ENCODE assay signal across 1 cellular context in genomic region chr16:54174750-54175149, GRCh38.
A peak's percentile ranks its signal among the peaks of the same experiment; 100 is the strongest.
TF ChIP-seq lines count a peak whose summit lies in the region.

No MANE protein-coding gene starts in this region.

TF ChIP-seq in HepG2, 621 proteins besides CTCF, POLR2A, EP300 and RAD21 (continued from another document and continues in another):
- TF ChIP-seq ZNF615 (CRISPR knock-in tag; IDR thresholded peaks at IDR 0.05; ENCODE audit: borderline replicate concordance) = peak; percentile 46; the same call in 1 of the 2 replicates
- TF ChIP-seq, protein P1, sequence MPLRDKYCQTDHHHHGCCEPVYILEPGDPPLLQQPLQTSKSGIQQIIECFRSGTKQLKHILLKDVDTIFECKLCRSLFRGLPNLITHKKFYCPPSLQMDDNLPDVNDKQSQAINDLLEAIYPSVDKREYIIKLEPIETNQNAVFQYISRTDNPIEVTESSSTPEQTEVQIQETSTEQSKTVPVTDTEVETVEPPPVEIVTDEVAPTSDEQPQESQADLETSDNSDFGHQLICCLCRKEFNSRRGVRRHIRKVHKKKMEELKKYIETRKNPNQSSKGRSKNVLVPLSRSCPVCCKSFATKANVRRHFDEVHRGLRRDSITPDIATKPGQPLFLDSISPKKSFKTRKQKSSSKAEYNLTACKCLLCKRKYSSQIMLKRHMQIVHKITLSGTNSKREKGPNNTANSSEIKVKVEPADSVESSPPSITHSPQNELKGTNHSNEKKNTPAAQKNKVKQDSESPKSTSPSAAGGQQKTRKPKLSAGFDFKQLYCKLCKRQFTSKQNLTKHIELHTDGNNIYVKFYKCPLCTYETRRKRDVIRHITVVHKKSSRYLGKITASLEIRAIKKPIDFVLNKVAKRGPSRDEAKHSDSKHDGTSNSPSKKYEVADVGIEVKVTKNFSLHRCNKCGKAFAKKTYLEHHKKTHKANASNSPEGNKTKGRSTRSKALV (CRISPR knock-in tag; IDR thresholded peaks at IDR 0.05) = no peak
- no peak for TF ChIP-seq CSRNP2 (CRISPR knock-in tag; conservative IDR thresholded peaks at IDR 0.05; ENCODE audit: low read depth)
- TF ChIP-seq KDM5A (IDR thresholded peaks at IDR 0.05; ENCODE audit: borderline replicate concordance, low read length) = no peak
- TF ChIP-seq AKAP8 (CRISPR knock-in tag; IDR thresholded peaks at IDR 0.05) = no peak
- TF ChIP-seq HMGXB3 (CRISPR knock-in tag; IDR thresholded peaks at IDR 0.05; ENCODE audit: borderline replicate concordance) = 0 out of 2 replicates have a peak, but pooled peaks have one; percentile 3
- no peak for TF ChIP-seq NR2F2 (IDR thresholded peaks at IDR 0.05; ENCODE audit: borderline replicate concordance, low read depth)
- no peak for TF ChIP-seq MAFG (CRISPR knock-in tag; IDR thresholded peaks at IDR 0.05)
- no peak for TF ChIP-seq FOSL1 (CRISPR knock-in tag; IDR thresholded peaks at IDR 0.05; ENCODE audit: borderline replicate concordance)
- no peak for TF ChIP-seq MXD1 (CRISPR knock-in tag; IDR thresholded peaks at IDR 0.05)
- TF ChIP-seq, protein P2, sequence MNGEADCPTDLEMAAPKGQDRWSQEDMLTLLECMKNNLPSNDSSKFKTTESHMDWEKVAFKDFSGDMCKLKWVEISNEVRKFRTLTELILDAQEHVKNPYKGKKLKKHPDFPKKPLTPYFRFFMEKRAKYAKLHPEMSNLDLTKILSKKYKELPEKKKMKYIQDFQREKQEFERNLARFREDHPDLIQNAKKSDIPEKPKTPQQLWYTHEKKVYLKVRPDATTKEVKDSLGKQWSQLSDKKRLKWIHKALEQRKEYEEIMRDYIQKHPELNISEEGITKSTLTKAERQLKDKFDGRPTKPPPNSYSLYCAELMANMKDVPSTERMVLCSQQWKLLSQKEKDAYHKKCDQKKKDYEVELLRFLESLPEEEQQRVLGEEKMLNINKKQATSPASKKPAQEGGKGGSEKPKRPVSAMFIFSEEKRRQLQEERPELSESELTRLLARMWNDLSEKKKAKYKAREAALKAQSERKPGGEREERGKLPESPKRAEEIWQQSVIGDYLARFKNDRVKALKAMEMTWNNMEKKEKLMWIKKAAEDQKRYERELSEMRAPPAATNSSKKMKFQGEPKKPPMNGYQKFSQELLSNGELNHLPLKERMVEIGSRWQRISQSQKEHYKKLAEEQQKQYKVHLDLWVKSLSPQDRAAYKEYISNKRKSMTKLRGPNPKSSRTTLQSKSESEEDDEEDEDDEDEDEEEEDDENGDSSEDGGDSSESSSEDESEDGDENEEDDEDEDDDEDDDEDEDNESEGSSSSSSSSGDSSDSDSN (CRISPR knock-in tag; IDR thresholded peaks at IDR 0.05) = peak; percentile 13; the same call in 1 of the 2 replicates
- TF ChIP-seq POLR2G (IDR thresholded peaks at IDR 0.05; ENCODE audit: low read depth, low read length) = 0 out of 2 replicates have a peak, but pooled peaks have one; percentile 10
- TF ChIP-seq LBX2 (CRISPR knock-in tag; IDR thresholded peaks at IDR 0.05; ENCODE audit: borderline replicate concordance) = no peak
- TF ChIP-seq CEBPB (IDR thresholded peaks at IDR 0.05; ENCODE audit: borderline replicate concordance, low read depth, low read length) = no peak
- TF ChIP-seq JUNB (CRISPR knock-in tag; IDR thresholded peaks at IDR 0.05; ENCODE audit: borderline replicate concordance) = no peak
- no peak for TF ChIP-seq CBX2 (IDR thresholded peaks at IDR 0.05; ENCODE audit: low read depth, low read length)
- TF ChIP-seq CBX2 (CRISPR knock-in tag; IDR thresholded peaks at IDR 0.05; ENCODE audit: low read depth) = no peak
- no peak for TF ChIP-seq TFDP2 (CRISPR knock-in tag; IDR thresholded peaks at IDR 0.05)
- TF ChIP-seq ATF4 (CRISPR knock-in tag; IDR thresholded peaks at IDR 0.05) = no peak
- TF ChIP-seq HMG20A (CRISPR knock-in tag; IDR thresholded peaks at IDR 0.05; ENCODE audit: borderline replicate concordance) = no peak
- no peak for TF ChIP-seq RBM39 (IDR thresholded peaks at IDR 0.05; ENCODE audit: low read depth, low read length, poor library complexity, severe bottlenecking)
- no peak for TF ChIP-seq TAF15 (IDR thresholded peaks at IDR 0.05; ENCODE audit: low read depth, low read length, poor library complexity, severe bottlenecking)
- 0 out of 2 replicates have a peak, but pooled peaks have one; percentile 4 for TF ChIP-seq ZSCAN25 (CRISPR knock-in tag; IDR thresholded peaks at IDR 0.05)
- no peak for TF ChIP-seq SUZ12 (IDR thresholded peaks at IDR 0.05; ENCODE audit: low read depth, low read length)
- no peak for TF ChIP-seq TFE3 (CRISPR knock-in tag; IDR thresholded peaks at IDR 0.05)
- peak; percentile 51; the same call in 1 of the 2 replicates for TF ChIP-seq TARDBP (CRISPR knock-in tag; IDR thresholded peaks at IDR 0.05)
- no peak for TF ChIP-seq KDM6A (CRISPR knock-in tag; IDR thresholded peaks at IDR 0.05; ENCODE audit: low read depth)
- TF ChIP-seq KDM3A (CRISPR knock-in tag; IDR thresholded peaks at IDR 0.05; ENCODE audit: low read depth) = no peak
- no peak for TF ChIP-seq ZSCAN12 (CRISPR knock-in tag; IDR thresholded peaks at IDR 0.05)
- 0 out of 2 replicates have a peak, but pooled peaks have one; percentile 0 for TF ChIP-seq ZSCAN30 (CRISPR knock-in tag; IDR thresholded peaks at IDR 0.05)
- TF ChIP-seq ZNF235 (CRISPR knock-in tag; IDR thresholded peaks at IDR 0.05; ENCODE audit: borderline replicate concordance) = no peak
- 0 out of 2 replicates have a peak, but pooled peaks have one; percentile 10 for TF ChIP-seq PHF8 (CRISPR knock-in tag; IDR thresholded peaks at IDR 0.05)
- TF ChIP-seq IKZF5 (CRISPR knock-in tag; IDR thresholded peaks at IDR 0.05) = 0 out of 2 replicates have a peak, but pooled peaks have one; percentile 1
- TF ChIP-seq ZNF34 (CRISPR knock-in tag; IDR thresholded peaks at IDR 0.05; ENCODE audit: borderline replicate concordance) = no peak
- TF ChIP-seq, protein P3, sequence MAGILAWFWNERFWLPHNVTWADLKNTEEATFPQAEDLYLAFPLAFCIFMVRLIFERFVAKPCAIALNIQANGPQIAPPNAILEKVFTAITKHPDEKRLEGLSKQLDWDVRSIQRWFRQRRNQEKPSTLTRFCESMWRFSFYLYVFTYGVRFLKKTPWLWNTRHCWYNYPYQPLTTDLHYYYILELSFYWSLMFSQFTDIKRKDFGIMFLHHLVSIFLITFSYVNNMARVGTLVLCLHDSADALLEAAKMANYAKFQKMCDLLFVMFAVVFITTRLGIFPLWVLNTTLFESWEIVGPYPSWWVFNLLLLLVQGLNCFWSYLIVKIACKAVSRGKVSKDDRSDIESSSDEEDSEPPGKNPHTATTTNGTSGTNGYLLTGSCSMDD (CRISPR knock-in tag; IDR thresholded peaks at IDR 0.05) = no peak
- TF ChIP-seq ZNF251 (CRISPR knock-in tag; IDR thresholded peaks at IDR 0.05) = no peak
- TF ChIP-seq ZNF451 (CRISPR knock-in tag; IDR thresholded peaks at IDR 0.05) = no peak
- no peak for TF ChIP-seq ZNF710 (CRISPR knock-in tag; IDR thresholded peaks at IDR 0.05; ENCODE audit: borderline replicate concordance)
- peak; percentile 24; the same call in 1 of the 2 replicates for TF ChIP-seq ZNF350 (CRISPR knock-in tag; IDR thresholded peaks at IDR 0.05; ENCODE audit: borderline replicate concordance, low read depth)
